ENCODE assay signal across 8 cellular contexts in genomic region chr16:67892899-67893790, GRCh38. TPM values are rescaled to one million over a fixed set of nuclear protein-coding genes. Genes with fewer than 3 reads are reported as not detected.
DNase-seq lines count a peak whose midpoint lies in the region; ATAC-seq and TF ChIP-seq lines count a peak whose summit lies in the region.

Gene PSKH1 (plus strand): TSS chr16:67893254. CDS start chr16:67908750, 15,496 bp downstream.

- H3K36me3 Mint-ChIP-seq in activated naive CD8-positive, alpha-beta T cell, result peaks cover 3% of the 10 kb centered on the region
- no peaks in the 10 kb centered on the region for H3K36me3 Mint-ChIP-seq in glutamatergic neuron (ENCODE audit: unreplicated experiment)

- H3K27ac Mint-ChIP-seq in activated naive CD8-positive, alpha-beta T cell, result peak within 1 kb of the TSS; percentile 93
- peak within 1 kb of the TSS; percentile 94 for H3K27ac Mint-ChIP-seq in glutamatergic neuron (ENCODE audit: unreplicated experiment)

- CTCF ChIA-PET in GM10248 (lab: Yijun Ruan, JAX), result interaction anchor here (0.8 to 4.6 kb wide), 8 partner anchors 10 to 148 kb away, joined by 3 to 53 read pairs (median 4); partner anchors contain the start of gene NRN1L

- peaks cover 15% of the 10 kb centered on the region for H4K20me1 ChIP-seq in osteoblast (ENCODE audit: insufficient read depth, low read length)

- H2AFZ ChIP-seq in osteoblast (ENCODE audit: low read length), result peak within 1 kb of the TSS; percentile 93

- peaks cover 39% of the 10 kb centered on the region for H3K4me1 Mint-ChIP-seq in activated naive CD8-positive, alpha-beta T cell (ENCODE audit: low read depth)
- peaks cover 7% of the 10 kb centered on the region for H3K4me1 Mint-ChIP-seq in glutamatergic neuron (ENCODE audit: low read depth, unreplicated experiment)

- no peaks in the 10 kb centered on the region for H3K27me3 Mint-ChIP-seq in activated naive CD8-positive, alpha-beta T cell
- peaks cover 3% of the 10 kb centered on the region for H3K27me3 Mint-ChIP-seq in glutamatergic neuron (ENCODE audit: unreplicated experiment)

- peak within 1 kb of the TSS; percentile 95 for H3K27ac ChIP-seq in osteoblast (ENCODE audit: low read depth, low read length)
- H3K27ac ChIP-seq in thoracic aorta, result peak within 1 kb of the TSS; percentile 87 to 91

- H3K4me2 ChIP-seq in osteoblast (ENCODE audit: insufficient read depth, low read length), result peak within 1 kb of the TSS; percentile 89

- no peaks in the 10 kb centered on the region for H3K27me3 ChIP-seq in osteoblast (ENCODE audit: insufficient read depth, low read length)
- no peaks in the 10 kb centered on the region for H3K27me3 ChIP-seq in thoracic aorta (replicated peaks; ENCODE audit: insufficient read depth)

- H3K4me1 ChIP-seq in osteoblast (ENCODE audit: insufficient read depth, low read length) (peaks cover 19% of the 10 kb centered on the region), thoracic aorta (ENCODE audit: control insufficient read depth in 1 of 2, low read depth in 2 of 2) (peaks cover 24 to 48% of the 10 kb centered on the region in 2 donors)

- H3K9me3 ChIP-seq in osteoblast (ENCODE audit: low read depth, low read length), result no peaks in the 10 kb centered on the region
- no peaks in the 10 kb centered on the region for H3K9me3 ChIP-seq in thoracic aorta

- H3K36me3 ChIP-seq in osteoblast (ENCODE audit: insufficient read depth, low read length), result no peaks in the 10 kb centered on the region
- H3K36me3 ChIP-seq in thoracic aorta, result no peaks in the 10 kb centered on the region

- DNase-seq in GM10248 (ENCODE audit: extremely low spot score) (peak; percentile 100), NCI-H1105 treated with DMSO at 0.1 percent for 48 hours (lab: John Stamatoyannopoulos, UW) (peak; percentile 85), SKM-1 treated with dmso at 0.1 percent for 144 hours (lab: John Stamatoyannopoulos, UW; ENCODE audit: unreplicated experiment) (peak; percentile 91), glutamatergic neuron (peak; percentile 96), osteoblast (ENCODE audit: insufficient read length, low spot score, missing footprints) (peak; percentile 100), thoracic aorta (ENCODE audit: low spot score) (peak; percentile 88)

- H3K4me3 Mint-ChIP-seq in activated naive CD8-positive, alpha-beta T cell, result peak within 1 kb of the TSS; percentile 97
- peak within 1 kb of the TSS; percentile 96 for H3K4me3 Mint-ChIP-seq in glutamatergic neuron (ENCODE audit: unreplicated experiment)

- POLR2A ChIA-PET in GM10248 (lab: Yijun Ruan, JAX), result interaction anchor here (0.5 to 1.2 kb wide), 6 partner anchors 11 to 36 kb away, joined by 3 to 6 read pairs (median 4); no protein-coding TSS in a partner anchor

- no peak for TF ChIP-seq CTCF in GM10248 (IDR thresholded peaks at IDR 0.05; ENCODE audit: control extremely low read depth, extremely low read depth, low read depth, missing control alignments)
- TF ChIP-seq CTCF in glutamatergic neuron (IDR thresholded peaks at IDR 0.05; ENCODE audit: partially characterized antibody, unreplicated experiment), result no peak
- no peak for TF ChIP-seq CTCF in osteoblast (IDR thresholded peaks at IDR 0.05; ENCODE audit: extremely low read depth, low read depth, low read length)
- no peak for TF ChIP-seq CTCF in thoracic aorta (IDR thresholded peaks at IDR 0.05)

- peaks cover 50% of the 10 kb centered on the region for H3K79me2 ChIP-seq in osteoblast (ENCODE audit: insufficient read depth, low read length)

- no peaks in the 10 kb centered on the region for H3K9me3 Mint-ChIP-seq in activated naive CD8-positive, alpha-beta T cell (ENCODE audit: low read depth)
- H3K9me3 Mint-ChIP-seq in glutamatergic neuron (ENCODE audit: unreplicated experiment), result peaks cover 5% of the 10 kb centered on the region

- ATAC-seq in HG02623 (IDR thresholded peaks at IDR 0.05; ENCODE audit: unreplicated experiment) (peak; percentile 85), thoracic aorta (ENCODE audit: insufficient number of reproducible peaks, low FRiP score, low read depth) (peak; percentile 85)

- H3K4me3 ChIP-seq in osteoblast (ENCODE audit: insufficient read depth, low read length), result peak within 1 kb of the TSS; percentile 97
- peak within 1 kb of the TSS; percentile 78 for H3K4me3 ChIP-seq in thoracic aorta

RNA-seq across cellular contexts. Expression of gene PSKH1, which starts in this region (rescaled TPM):
- 27.9 TPM for total RNA-seq in glutamatergic neuron (ENCODE audit: unreplicated experiment)
- total RNA-seq in osteoblast, result 16.8 and 18.5 TPM in 2 replicates
- total RNA-seq in thoracic aorta, result 10 to 100 TPM; 24.1 to 36.0 TPM

Comparison
In these comparisons a context has a peak if more than half of its experiments do, and no peak if none do; other contexts are left out.
1. Peak in every context shown above with its lines: DNase-seq, ATAC-seq, H3K4me3 ChIP-seq and H3K27ac ChIP-seq.